ENCODE assay signal across 8 cellular contexts in genomic region chr13:114315074-114315785, GRCh38. TPM values are rescaled to one million over a fixed set of nuclear protein-coding genes. Genes with fewer than 3 reads are reported as not detected.
DNase-seq lines count a peak whose midpoint lies in the region; ATAC-seq and TF ChIP-seq lines count a peak whose summit lies in the region.

No MANE protein-coding gene starts in this region.

- H3K9me3 Mint-ChIP-seq in activated CD8-positive, alpha-beta T cell treated with anti-CD3 and anti-CD28 coated beads for 36 hours, result no peaks in the 10 kb centered on the region

- intact Hi-C loops in activated CD8-positive, alpha-beta T cell treated with anti-CD3 and anti-CD28 coated beads for 36 hours (cut with micrococcal nuclease), result no loop called here

- CTCF ChIA-PET in activated CD8-positive, alpha-beta T cell treated with anti-CD3 and anti-CD28 coated beads for 36 hours (lab: Charles Lee), result no interaction called here

- H3K36me3 Mint-ChIP-seq in activated CD8-positive, alpha-beta T cell treated with anti-CD3 and anti-CD28 coated beads for 36 hours (ENCODE audit: low read depth), result peaks cover 21% of the 10 kb centered on the region

- no peaks in the 10 kb centered on the region for H3K27me3 ChIP-seq in iPS-18a (ENCODE audit: control insufficient read depth, insufficient read depth, low read length)
- no peaks in the 10 kb centered on the region for H3K27me3 ChIP-seq in thymus (ENCODE audit: control insufficient read depth, insufficient read depth)

- ATAC-seq in activated CD8-positive, alpha-beta T cell treated with anti-CD3 and anti-CD28 coated beads for 36 hours, result peak; percentile 5
- no peak for ATAC-seq in HG03039 (IDR thresholded peaks at IDR 0.05; ENCODE audit: unreplicated experiment)

- H3K4me1 Mint-ChIP-seq in activated CD8-positive, alpha-beta T cell treated with anti-CD3 and anti-CD28 coated beads for 36 hours (ENCODE audit: low read depth), result peaks cover 50% of the 10 kb centered on the region

- peaks cover 6% of the 10 kb centered on the region for H3K4me1 ChIP-seq in iPS-18a (ENCODE audit: control insufficient read depth, low read depth, low read length)
- peaks cover 12% of the 10 kb centered on the region for H3K4me1 ChIP-seq in thymus (ENCODE audit: control insufficient read depth, insufficient read depth, low read length)

- no peak for TF ChIP-seq CTCF in HFF-Myc (IDR thresholded peaks at IDR 0.05; ENCODE audit: low read depth, low read length, missing control alignments)
- no peak for TF ChIP-seq CTCF in activated CD8-positive, alpha-beta T cell treated with anti-CD3 and anti-CD28 coated beads for 36 hours (IDR thresholded peaks at IDR 0.05)

- POLR2A ChIA-PET in activated CD8-positive, alpha-beta T cell treated with anti-CD3 and anti-CD28 coated beads for 36 hours (lab: Charles Lee), result interaction anchor here (0.6 to 1.2 kb wide), 2 partner anchors 12 to 1372 kb away, joined by 3 to 6 read pairs; no protein-coding TSS in a partner anchor

- H3K9ac ChIP-seq in iPS-18a (ENCODE audit: low read length), result peak overlapping the region; percentile 80

- peak overlapping the region; percentile 88 for H3K27ac Mint-ChIP-seq in activated CD8-positive, alpha-beta T cell treated with anti-CD3 and anti-CD28 coated beads for 36 hours

- 26% methylated on average over 7 of the region's 7 CpGs for WGBS in thymus

- H3K36me3 ChIP-seq in iPS-18a (ENCODE audit: control insufficient read depth, low read depth, low read length) (peaks cover 5% of the 10 kb centered on the region), thymus (ENCODE audit: control insufficient read depth, insufficient read depth) (no peaks in the 10 kb centered on the region)

- H3K27ac ChIP-seq in iPS-18a (ENCODE audit: low read length) (peak overlapping the region; percentile 11), thymus (ENCODE audit: low read depth) (no peak overlapping the region)

- H3K4me3 ChIP-seq in HFF-Myc (replicated peaks; ENCODE audit: low read depth, low read length) (peak overlapping the region; percentile 62), iPS-18a (ENCODE audit: low read length) (peak overlapping the region; percentile 96), thymus (ENCODE audit: low read length) (peak overlapping the region; percentile 96)

- H3K9me3 ChIP-seq in iPS-18a (ENCODE audit: control insufficient read depth, low read depth, low read length) (no peaks in the 10 kb centered on the region), thymus (ENCODE audit: control insufficient read depth) (no peaks in the 10 kb centered on the region)

- peak overlapping the region; percentile 87 for H3K4me3 Mint-ChIP-seq in activated CD8-positive, alpha-beta T cell treated with anti-CD3 and anti-CD28 coated beads for 36 hours

- DNase-seq in AML-193 (lab: John Stamatoyannopoulos, UW), result peak; percentile 16 to 26
- no peak for DNase-seq in HFF-Myc (ENCODE audit: extremely low read depth, low read depth)
- peak; percentile 28 for DNase-seq in activated CD8-positive, alpha-beta T cell treated with anti-CD3 and anti-CD28 coated beads for 36 hours
- no peak for DNase-seq in NCI-H345 (lab: John Stamatoyannopoulos, UW)
- DNase-seq in GM19240 (ENCODE audit: insufficient read length, low spot score), result no peak

- no peaks in the 10 kb centered on the region for H3K27me3 Mint-ChIP-seq in activated CD8-positive, alpha-beta T cell treated with anti-CD3 and anti-CD28 coated beads for 36 hours

RNA-seq across cellular contexts. Expression of gene CHAMP1, which starts 0.9 kb away (rescaled TPM):
- 10 to 100 TPM; 33.9 to 34.7 TPM for total RNA-seq in activated CD8-positive, alpha-beta T cell treated with anti-CD3 and anti-CD28 coated beads for 36 hours
- polyA plus RNA-seq in thymus, result 8.7 TPM

RNA-seq across cellular contexts. Expression of gene UPF3A, which starts 33.8 kb away (rescaled TPM):
- total RNA-seq in activated CD8-positive, alpha-beta T cell treated with anti-CD3 and anti-CD28 coated beads for 36 hours, result 10 to 100 TPM; 36.7 TPM
- polyA plus RNA-seq in thymus, result 81.0 TPM

Comparison
In these comparisons a context has a peak if more than half of its experiments do, and no peak if none do; other contexts are left out.
1. DNase-seq: peak in AML-193 (2 of 2) and activated CD8-positive, alpha-beta T cell treated with anti-CD3 and anti-CD28 coated beads for 36 hours (single experiment); none in HFF-Myc (single experiment), NCI-H345 (single experiment) and GM19240 (single experiment).
2. Peak in every context shown above with its lines, with median percentiles within 50 percentile points of each other: H3K4me3 ChIP-seq.